Comparison of ENCODE assay signal across 9 cellular contexts in the genomic region with DNA sequence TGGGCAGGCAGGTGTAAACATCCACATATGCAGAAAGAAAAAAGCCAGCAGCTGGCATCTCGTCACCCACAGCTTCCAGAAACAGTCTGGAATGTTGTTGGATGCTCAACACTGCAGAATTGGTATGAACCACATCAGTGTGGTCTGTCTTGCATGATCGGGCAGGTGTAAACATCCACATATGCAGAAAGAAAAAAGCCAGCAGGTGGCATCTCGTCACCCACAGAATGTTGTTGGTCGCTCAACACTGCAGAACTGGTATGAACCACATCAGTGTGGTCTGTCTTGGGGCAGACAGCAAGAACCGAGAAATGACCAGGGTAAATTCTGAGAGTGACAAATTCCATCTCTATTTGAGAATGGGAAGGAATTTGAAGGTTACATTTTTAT. TPM values are rescaled to one million over a fixed set of nuclear protein-coding genes. Genes with fewer than 3 reads are reported as not detected.
A peak's percentile ranks its signal among the peaks of the same experiment; 100 is the strongest.
DNase-seq lines count a peak whose midpoint lies in the region; ATAC-seq and TF ChIP-seq lines count a peak whose summit lies in the region.
"Had no signal": no experiment of that assay in that cellular context is flagged by ENCODE, and none has a peak within 500 bp of the region (broad histone marks: within the 10 kb centered on the region; RNA-seq: fewer than 3 reads in every experiment).

No MANE protein-coding gene starts in this region.

- no peak overlapping the region for H3K14ac ChIP-seq in neuronal stem cell (ENCODE audit: low read length)

- H3K36me3 ChIP-seq in DOHH2 (ENCODE audit: control insufficient read depth, low read length), result no peaks in the 10 kb centered on the region
- no peaks in the 10 kb centered on the region for H3K36me3 ChIP-seq in neuronal stem cell (replicated peaks in 1 of 2; ENCODE audit: control insufficient read depth in 2 of 2, insufficient read depth in 2 of 2, low read length in 2 of 2)
- no peaks in the 10 kb centered on the region for H3K36me3 ChIP-seq in lower lobe of right lung

- no peak overlapping the region for H2BK120ac ChIP-seq in neuronal stem cell (ENCODE audit: low read depth, low read length)

- no peaks in the 10 kb centered on the region for H3K9me2 ChIP-seq in DOHH2 (replicated peaks; ENCODE audit: control insufficient read depth, low read length)

- H3K79me1 ChIP-seq in neuronal stem cell (ENCODE audit: low read depth, low read length), result no peaks in the 10 kb centered on the region

- H3K18ac ChIP-seq in neuronal stem cell (ENCODE audit: low read length), result no peak overlapping the region

- peaks cover 83% of the 10 kb centered on the region for H3K4me1 Mint-ChIP-seq in activated CD4-positive, alpha-beta memory T cell treated with anti-CD3 and anti-CD28 coated beads for 36 hours (ENCODE audit: low read depth)
- peaks cover 70 to 78% of the 10 kb centered on the region in 2 donors for H3K4me1 Mint-ChIP-seq in natural killer cell

- H2BK12ac ChIP-seq in neuronal stem cell (ENCODE audit: low read length), result no peak overlapping the region

- H2AFZ ChIP-seq in neuronal stem cell (ENCODE audit: low read length), result no peak overlapping the region

- H4K20me1 ChIP-seq in DOHH2 (ENCODE audit: control insufficient read depth, insufficient read depth, low read depth, low read length), result no peaks in the 10 kb centered on the region

- H3K27me3 Mint-ChIP-seq in activated CD4-positive, alpha-beta memory T cell treated with anti-CD3 and anti-CD28 coated beads for 36 hours, result no peaks in the 10 kb centered on the region
- H3K27me3 Mint-ChIP-seq in natural killer cell (ENCODE audit: low read depth in 2 of 2), result no peaks in the 10 kb centered on the region
- H3K27me3 Mint-ChIP-seq: dendritic cell treated with granulocyte-macrophage colony-stimulating factor and Interleukin-4, amounts not matched to agents 40 ng/mL and 50 ng/mL, for 4 days had no signal

- no peak overlapping the region for H3K4me3 Mint-ChIP-seq in activated CD4-positive, alpha-beta memory T cell treated with anti-CD3 and anti-CD28 coated beads for 36 hours
- peak overlapping the region; percentile 42 for H3K4me3 Mint-ChIP-seq in natural killer cell
- H3K4me3 Mint-ChIP-seq: dendritic cell treated with granulocyte-macrophage colony-stimulating factor and Interleukin-4, amounts not matched to agents 40 ng/mL and 50 ng/mL, for 4 days had no signal

- H3K4me1 ChIP-seq in DOHH2 (ENCODE audit: control insufficient read depth, low read length) (peaks cover 19% of the 10 kb centered on the region), neuronal stem cell (ENCODE audit: control insufficient read depth in 2 of 2, insufficient read depth in 1 of 2, low read depth in 1 of 2, low read length in 2 of 2) (peaks cover 2 to 4% of the 10 kb centered on the region in 2 donors), lower lobe of right lung (peaks cover 4% of the 10 kb centered on the region)

- H3K27ac Mint-ChIP-seq in activated CD4-positive, alpha-beta memory T cell treated with anti-CD3 and anti-CD28 coated beads for 36 hours, result peak overlapping the region; percentile 74
- peak overlapping the region; percentile 74 to 89 for H3K27ac Mint-ChIP-seq in natural killer cell

- no CpG with 5 or more reads among the region's 5 CpGs for WGBS in neuronal stem cell (ENCODE audit: extremely low coverage in 2 of 2, insufficient read length in 2 of 2, insufficient replicate concordance in 1 of 2), 2 donors

- H4K91ac ChIP-seq in neuronal stem cell (ENCODE audit: low read depth, low read length, poor library complexity), result no peak overlapping the region

- H3K4me3 ChIP-seq in DOHH2 (ENCODE audit: low read length) (peak overlapping the region; percentile 31; the same call in 1 of the 2 replicates), neuronal stem cell (ENCODE audit: low read length in 2 of 2) (no peak overlapping the region), lower lobe of right lung (no peak overlapping the region)

- CTCF ChIA-PET in activated CD4-positive, alpha-beta memory T cell treated with anti-CD3 and anti-CD28 coated beads for 36 hours (lab: Charles Lee), result interaction anchor here (0.6 to 5.1 kb wide), 32 partner anchors 8 to 660 kb away, joined by 3 to 43 read pairs (median 4); no protein-coding TSS in a partner anchor

- peak overlapping the region; percentile 46 for H3K4me2 ChIP-seq in DOHH2 (ENCODE audit: low read length)
- no peak overlapping the region for H3K4me2 ChIP-seq in neuronal stem cell (ENCODE audit: insufficient read depth, low read length, poor library complexity, severe bottlenecking)

- H3K4ac ChIP-seq in neuronal stem cell (ENCODE audit: low read length), result no peak overlapping the region

- DNase-seq in activated CD4-positive, alpha-beta memory T cell treated with anti-CD3 and anti-CD28 coated beads for 36 hours, result peak; percentile 54
- DNase-seq in natural killer cell (peak; percentile 23), neuronal stem cell (ENCODE audit: low spot score) (no peak), OCI-M1 (lab: John Stamatoyannopoulos, UW) (no peak), lower lobe of right lung (no peak)

- H3K9me3 ChIP-seq in DOHH2 (ENCODE audit: control insufficient read depth, insufficient read depth, low read length) (no peaks in the 10 kb centered on the region), neuronal stem cell (replicated peaks in 1 of 2; ENCODE audit: control insufficient read depth in 2 of 2, insufficient read depth in 1 of 2, low read depth in 1 of 2, low read length in 2 of 2) (no peaks in the 10 kb centered on the region), lower lobe of right lung (no peaks in the 10 kb centered on the region)

- H3K23ac ChIP-seq in neuronal stem cell (ENCODE audit: low read depth, low read length, poor library complexity), result no peak overlapping the region

- intact Hi-C loops in activated CD4-positive, alpha-beta memory T cell treated with anti-CD3 and anti-CD28 coated beads for 36 hours (cut with micrococcal nuclease), result loop anchor here (1.0 to 10.0 kb wide), 11 partner anchors 14 to 658 kb away; no protein-coding TSS in a partner anchor
- intact Hi-C loops in natural killer cell (cut with micrococcal nuclease), result loop anchor here (1.0 to 2.0 kb wide), 3 partner anchors 34 to 115 kb away; no protein-coding TSS in a partner anchor
- intact Hi-C loops in lower lobe of right lung (cut with DNase I), result no loop called here

- H3K27ac ChIP-seq in DOHH2 (ENCODE audit: low read depth, low read length) (no peak overlapping the region), neuronal stem cell (replicated peaks; ENCODE audit: low read length) (no peak overlapping the region), lower lobe of right lung (no peak overlapping the region)

- no peaks in the 10 kb centered on the region for H3F3A ChIP-seq in DOHH2 (ENCODE audit: control insufficient read depth, insufficient read depth)

- POLR2A ChIA-PET in activated CD4-positive, alpha-beta memory T cell treated with anti-CD3 and anti-CD28 coated beads for 36 hours (lab: Charles Lee), result interaction anchor here (0.6 to 1.2 kb wide), 3 partner anchors 59 to 76 kb away, joined by 3 to 4 read pairs (median 3); no protein-coding TSS in a partner anchor

- TF ChIP-seq CTCF in DOHH2 (IDR thresholded peaks at IDR 0.05; ENCODE audit: low read depth, low read length, poor library complexity, severe bottlenecking) (peak; percentile 21), natural killer cell (IDR thresholded peaks at IDR 0.05) (no peak), lower lobe of right lung (IDR thresholded peaks at IDR 0.05) (no peak)

- H3K79me2 ChIP-seq in DOHH2 (ENCODE audit: control insufficient read depth, low read length), result no peaks in the 10 kb centered on the region

- H3K36me3 Mint-ChIP-seq in activated CD4-positive, alpha-beta memory T cell treated with anti-CD3 and anti-CD28 coated beads for 36 hours, result peaks cover 4% of the 10 kb centered on the region
- H3K36me3 Mint-ChIP-seq in natural killer cell, result no peaks in the 10 kb centered on the region

- no peaks in the 10 kb centered on the region for H3K9me3 Mint-ChIP-seq in activated CD4-positive, alpha-beta memory T cell treated with anti-CD3 and anti-CD28 coated beads for 36 hours
- no peaks in the 10 kb centered on the region for H3K9me3 Mint-ChIP-seq in natural killer cell
- H3K9me3 Mint-ChIP-seq: dendritic cell treated with granulocyte-macrophage colony-stimulating factor and Interleukin-4, amounts not matched to agents 40 ng/mL and 50 ng/mL, for 4 days had no signal

- H2AK5ac ChIP-seq in neuronal stem cell (ENCODE audit: low read depth, low read length), result no peak overlapping the region

- H2BK15ac ChIP-seq in neuronal stem cell (ENCODE audit: low read length), result no peak overlapping the region

- H2BK5ac ChIP-seq in neuronal stem cell (ENCODE audit: low read length), result no peak overlapping the region

- ATAC-seq in GM19351 (IDR thresholded peaks at IDR 0.05; ENCODE audit: unreplicated experiment), result peak; percentile 81
- peak; percentile 96 for ATAC-seq in HG03196 (IDR thresholded peaks at IDR 0.05; ENCODE audit: unreplicated experiment)
- peak; percentile 56 to 71 (median 61) for ATAC-seq in natural killer cell
- no peak for ATAC-seq in lower lobe of right lung

- H4K8ac ChIP-seq in neuronal stem cell (ENCODE audit: low read depth, low read length), result no peak overlapping the region

- no peak overlapping the region for H3K9ac ChIP-seq in neuronal stem cell (ENCODE audit: low read depth, low read length, poor library complexity)

- H3K27me3 ChIP-seq in DOHH2 (ENCODE audit: control insufficient read depth, low read length), result no peaks in the 10 kb centered on the region
- H3K27me3 ChIP-seq in neuronal stem cell (ENCODE audit: control insufficient read depth in 3 of 3, insufficient read depth in 3 of 3, low read depth in 1 of 3, low read length in 3 of 3), result no peaks in the 10 kb centered on the region
- no peaks in the 10 kb centered on the region for H3K27me3 ChIP-seq in lower lobe of right lung (ENCODE audit: low read depth)

RNA-seq across cellular contexts. Expression of a gene that starts 39.6 kb away (rescaled TPM):
- 100 to 1,000 TPM; 134 to 139 TPM for total RNA-seq in activated CD4-positive, alpha-beta memory T cell treated with anti-CD3 and anti-CD28 coated beads for 36 hours
- total RNA-seq in natural killer cell (100 to 1,000 TPM; 181 to 213 (median 182) TPM), lower lobe of right lung (52.3 TPM)
- 0.84 TPM for polyA plus RNA-seq in neuronal stem cell (2013, experiment 1 of 2)
- 0.79 TPM for polyA plus RNA-seq in neuronal stem cell (2013, experiment 2 of 2)

Comparison
In these comparisons a context has a peak if more than half of its experiments do, and no peak if none do; other contexts are left out.
1. ATAC-seq: peak in GM19351 (single experiment), HG03196 (single experiment) and natural killer cell (3 of 3); none in lower lobe of right lung (0 of 2).
2. DNase-seq: peak in activated CD4-positive, alpha-beta memory T cell treated with anti-CD3 and anti-CD28 coated beads for 36 hours (single experiment) and natural killer cell (single experiment); none in neuronal stem cell (single experiment), OCI-M1 (single experiment) and lower lobe of right lung (single experiment).